1 cellular context compared by ENCODE assay signal in genomic region chr12:89708793-89709156, GRCh38.
TF ChIP-seq lines count a peak whose summit lies in the region.

TSS of gene ATP2B1 (minus strand) at chr12:89708838. CDS start at chr12:89655886, 52,952 bp downstream.

TF ChIP-seq in K562, 482 proteins besides CTCF, POLR2A, EP300 and RAD21 (continued from another document and continues in another):
- TF ChIP-seq AFF4 (CRISPR knock-in tag; IDR thresholded peaks at IDR 0.05) (peak; percentile 41; the same call in 1 of the 2 replicates), CCNT2 (IDR thresholded peaks at IDR 0.05; ENCODE audit: borderline replicate concordance, extremely low read depth, insufficient read length, low read depth, low read length) (peak; percentile 65), MNT (conservative IDR thresholded peaks at IDR 0.05) (no peak), GMEB1 (CRISPR knock-in tag; IDR thresholded peaks at IDR 0.05) (peak; percentile 30), ETS2 (tag; IDR thresholded peaks at IDR 0.05; ENCODE audit: borderline replicate concordance, poor library complexity, severe bottlenecking) (no peak), ZBTB17 (CRISPR knock-in tag; IDR thresholded peaks at IDR 0.05) (peak; percentile 34; the same call in 1 of the 2 replicates), CREB3L1 (IDR thresholded peaks at IDR 0.05; ENCODE audit: borderline replicate concordance, low read depth) (peak; percentile 49; the same call in 1 of the 2 replicates), GATAD2B (IDR thresholded peaks at IDR 0.05; ENCODE audit: borderline replicate concordance) (peak; percentile 84), ZBTB2 (IDR thresholded peaks at IDR 0.05) (no peak), PRPF4 (IDR thresholded peaks at IDR 0.05; ENCODE audit: insufficient read depth, low read depth, low read length, poor library complexity, severe bottlenecking) (no peak), CAMTA2 (CRISPR knock-in tag; conservative IDR thresholded peaks at IDR 0.05) (0 out of 2 replicates have a peak, but pooled peaks have one; percentile 7), SMAD4 (CRISPR knock-in tag; conservative IDR thresholded peaks at IDR 0.05) (peak; percentile 85; the same call in 1 of the 2 replicates), KDM5B (IDR thresholded peaks at IDR 0.05; ENCODE audit: insufficient replicate concordance, low read depth, low read length) (peak; percentile 64), JUND (IDR thresholded peaks at IDR 0.05; ENCODE audit: borderline replicate concordance, low read depth, low read length) (peak; percentile 35; the same call in 1 of the 2 replicates), JUND (tag; IDR thresholded peaks at IDR 0.05; ENCODE audit: borderline replicate concordance, low read depth, low read length) (no peak; the same call in 2 of the 3 replicates), POLR2AphosphoS5 (IDR thresholded peaks at IDR 0.05; ENCODE audit: control insufficient read depth, insufficient read depth, low read depth, low read length) (peak; percentile 59), NCOA4 (IDR thresholded peaks at IDR 0.05; ENCODE audit: partially characterized antibody) (no peak), ZBTB1 (CRISPR knock-in tag; IDR thresholded peaks at IDR 0.05; ENCODE audit: borderline replicate concordance, low read depth) (peak; percentile 95), FOXJ2 (tag; IDR thresholded peaks at IDR 0.05) (peak; percentile 55; the same call in 1 of the 2 replicates), TFAP4 (CRISPR knock-in tag; IDR thresholded peaks at IDR 0.05; ENCODE audit: borderline replicate concordance) (peak; percentile 72; the same call in 1 of the 2 replicates), ZNF592 (IDR thresholded peaks at IDR 0.05) (peak; percentile 58; the same call in 1 of the 2 replicates), ZNF639 (CRISPR knock-in tag; conservative IDR thresholded peaks at IDR 0.05 in 1 of 2, IDR thresholded peaks at IDR 0.05 in 1 of 2) (0 out of 4 replicates have a peak, but pooled peaks of 1 of the 2 experiments have one; percentile 88), CHD1 (IDR thresholded peaks at IDR 0.05; ENCODE audit: low read length) (peak; percentile 43), NELFE (IDR thresholded peaks at IDR 0.05; ENCODE audit: insufficient read depth, insufficient read length) (no peak), YY1 (IDR thresholded peaks at IDR 0.05; ENCODE audit: borderline replicate concordance in 1 of 3, control insufficient read depth in 1 of 3, extremely low read depth in 1 of 3, insufficient read depth in 3 of 3, insufficient read length in 1 of 3, insufficient replicate concordance in 2 of 3, low read depth in 1 of 3, low read length in 2 of 3) (peak in 2 of 3 experiments; percentile 29 to 63), PTRF (tag; IDR thresholded peaks at IDR 0.05) (no peak), ZMIZ1 (IDR thresholded peaks at IDR 0.05; ENCODE audit: low read depth in 2 of 2, low read length in 2 of 2) (0 out of 4 replicates have a peak, but pooled peaks of 1 of the 2 experiments have one; percentile 6), HMGN3 (IDR thresholded peaks at IDR 0.05; ENCODE audit: borderline replicate concordance, extremely low read depth, insufficient read length, low read depth, low read length) (peak; percentile 3), NONO (IDR thresholded peaks at IDR 0.05; ENCODE audit: low read depth in 2 of 2, low read length in 1 of 2) (peak; percentile 35 to 73; a peak in 3 of 4 replicates)
